Comparison of ENCODE assay signal across 8 cellular contexts in genomic region chr19:4267101-4267900, GRCh38. TPM values are rescaled to one million over a fixed set of nuclear protein-coding genes. Genes with fewer than 3 reads are reported as not detected.
DNase-seq lines count a peak whose midpoint lies in the region; ATAC-seq, FAIRE-seq and TF ChIP-seq lines count a peak whose summit lies in the region.

No MANE protein-coding gene starts in this region.

- ATAC-seq in activated T-cell treated with anti-CD3 and anti-CD28 coated beads, Interleukin-2, amount 50 U/mL, for 72 hours (replicated peaks in 1 of 2) = peak; percentile 66 to 73

- FAIRE-seq in H54 (lab: Jason Lieb, UNC) = peak; percentile 23

- H3K4me2 ChIP-seq in parathyroid adenoma (ENCODE audit: low read length) = no peak overlapping the region

- H3K79me2 ChIP-seq in parathyroid adenoma = no peaks in the 10 kb centered on the region

- H3K27ac ChIP-seq in parathyroid adenoma = no peak overlapping the region

- H3K9ac ChIP-seq in parathyroid adenoma = no peak overlapping the region

- no peak for TF ChIP-seq POLR2A in H54 (IDR thresholded peaks at IDR 0.05; ENCODE audit: low read depth, low read length)

- no peak overlapping the region for H2AFZ ChIP-seq in parathyroid adenoma

- H3K4me3 ChIP-seq in AG09309 (ENCODE audit: control insufficient read depth, low read depth, low read length) (no peak overlapping the region), fibroblast of villous mesenchyme (ENCODE audit: low read depth, low read length) (no peak overlapping the region), parathyroid adenoma (ENCODE audit: low read depth, low read length) (no peak overlapping the region)

- TF ChIP-seq CTCF in AG09309 (IDR thresholded peaks at IDR 0.05; ENCODE audit: control insufficient read depth, insufficient read depth, low read depth, low read length, missing control alignments) (peak; percentile 82), fibroblast of villous mesenchyme (IDR thresholded peaks at IDR 0.05; ENCODE audit: insufficient read depth, low read depth, low read length) (peak; percentile 81), parathyroid adenoma (IDR thresholded peaks at IDR 0.05) (peak; percentile 89)

- H3K9me3 Mint-ChIP-seq in activated T-cell treated with anti-CD3 and anti-CD28 coated beads, Interleukin-2, amount 50 U/mL, for 72 hours = no peaks in the 10 kb centered on the region

- H3K9me3 ChIP-seq in parathyroid adenoma (ENCODE audit: control insufficient read depth, low read length) = no peaks in the 10 kb centered on the region

- H3K4me1 Mint-ChIP-seq in activated T-cell treated with anti-CD3 and anti-CD28 coated beads, Interleukin-2, amount 50 U/mL, for 72 hours (ENCODE audit: low read depth) = peaks cover 19% of the 10 kb centered on the region

- no peaks in the 10 kb centered on the region for H3K4me1 ChIP-seq in parathyroid adenoma

- H3K27me3 ChIP-seq in parathyroid adenoma (ENCODE audit: control insufficient read depth, insufficient read depth, low read length) = no peaks in the 10 kb centered on the region

- H3K27ac Mint-ChIP-seq in activated T-cell treated with anti-CD3 and anti-CD28 coated beads, Interleukin-2, amount 50 U/mL, for 72 hours = no peak overlapping the region

- H3K36me3 Mint-ChIP-seq in activated T-cell treated with anti-CD3 and anti-CD28 coated beads, Interleukin-2, amount 50 U/mL, for 72 hours (ENCODE audit: insufficient read depth in 2 of 2) = peaks cover 7 to 25% of the 10 kb centered on the region in 2 donors

- no peaks in the 10 kb centered on the region for H3K27me3 Mint-ChIP-seq in activated T-cell treated with anti-CD3 and anti-CD28 coated beads, Interleukin-2, amount 50 U/mL, for 72 hours (ENCODE audit: low read depth)

- no peaks in the 10 kb centered on the region for H3K36me3 ChIP-seq in parathyroid adenoma (ENCODE audit: control insufficient read depth, insufficient read depth, low read length)

- H3K4me3 Mint-ChIP-seq in activated T-cell treated with anti-CD3 and anti-CD28 coated beads, Interleukin-2, amount 50 U/mL, for 72 hours = no peak overlapping the region

- no peak for DNase-seq in AG09309 (ENCODE audit: low read depth)
- DNase-seq in H54 (ENCODE audit: insufficient read length, low spot score) = peak; percentile 82
- DNase-seq in RKO (ENCODE audit: low spot score) = peak; percentile 78
- peak; percentile 63 to 70 for DNase-seq in activated T-cell treated with anti-CD3 and anti-CD28 coated beads, Interleukin-2, amount 50 U/mL, for 72 hours
- peak; percentile 37 for DNase-seq in fibroblast of villous mesenchyme (ENCODE audit: low read depth)
- DNase-seq in NCI-H446 treated with DMSO at 0.1 percent for 48 hours (lab: John Stamatoyannopoulos, UW) = no peak
- DNase-seq in OCI-M2 (lab: John Stamatoyannopoulos, UW; ENCODE audit: unreplicated experiment) = no peak

RNA-seq across cellular contexts. Expression of gene SHD, which starts 11.8 kb away (rescaled TPM):
- not detected for total RNA-seq in activated T-cell treated with anti-CD3 and anti-CD28 coated beads, Interleukin-2, amount 50 U/mL, for 72 hours
- not detected in 2 replicates for total RNA-seq in fibroblast of villous mesenchyme

RNA-seq across cellular contexts. Expression of gene YJU2, which starts 20.4 kb away (rescaled TPM):
- 10 to 100 TPM; 27.3 to 32.7 TPM for total RNA-seq in activated T-cell treated with anti-CD3 and anti-CD28 coated beads, Interleukin-2, amount 50 U/mL, for 72 hours
- 13.0 and 19.0 TPM in 2 replicates for total RNA-seq in fibroblast of villous mesenchyme

RNA-seq across cellular contexts. Expression of gene TMIGD2, which starts 34.9 kb away (rescaled TPM):
- 10 to 100 TPM; 19.8 to 29.1 TPM for total RNA-seq in activated T-cell treated with anti-CD3 and anti-CD28 coated beads, Interleukin-2, amount 50 U/mL, for 72 hours
- not detected in 2 replicates for total RNA-seq in fibroblast of villous mesenchyme

RNA-seq across cellular contexts. Expression of gene FSD1, which starts 37.1 kb away (rescaled TPM):
- total RNA-seq in activated T-cell treated with anti-CD3 and anti-CD28 coated beads, Interleukin-2, amount 50 U/mL, for 72 hours = 10 to 100 TPM; 17.1 to 22.8 TPM
- 8.6 and 9.3 TPM in 2 replicates for total RNA-seq in fibroblast of villous mesenchyme

RNA-seq across cellular contexts. Expression of gene EBI3, which starts 38.0 kb away (rescaled TPM):
- 10 to 100 TPM; 21.8 to 29.9 TPM for total RNA-seq in activated T-cell treated with anti-CD3 and anti-CD28 coated beads, Interleukin-2, amount 50 U/mL, for 72 hours
- total RNA-seq in fibroblast of villous mesenchyme = 1.3 TPM in 1 of 2 replicates, not detected in the other

Comparison
In these comparisons a context has a peak if more than half of its experiments do, and no peak if none do; other contexts are left out.
1. DNase-seq: peak in H54 (single experiment), RKO (single experiment), activated T-cell treated with anti-CD3 and anti-CD28 coated beads, Interleukin-2, amount 50 U/mL, for 72 hours (2 of 2) and fibroblast of villous mesenchyme (single experiment); none in AG09309 (single experiment), NCI-H446 treated with DMSO at 0.1 percent for 48 hours (single experiment) and OCI-M2 (single experiment).
2. RNA of gene TMIGD2, which starts 34.9 kb away (total RNA-seq): 19.8 to 29.1 TPM in activated T-cell treated with anti-CD3 and anti-CD28 coated beads, Interleukin-2, amount 50 U/mL, for 72 hours; not detected in fibroblast of villous mesenchyme; every median in the first group is over 10 times any median in the second.
3. Peak in every context shown above with its lines, with median percentiles within 50 percentile points of each other: CTCF ChIP-seq.